Comparison of ENCODE assay signal across 1 cellular context in genomic region chr20:13236360-13236759, GRCh38. TPM values are rescaled to one million over a fixed set of nuclear protein-coding genes. Genes with fewer than 3 reads are reported as not detected.
"Had no signal": no experiment of that assay in that cellular context is flagged by ENCODE, and none has a peak within 500 bp of the region (broad histone marks: within the 10 kb centered on the region; RNA-seq: fewer than 3 reads in every experiment).

No MANE protein-coding gene starts in this region.

RNA-seq across cellular contexts. Expression of gene ISM1, which starts 15.3 kb away (rescaled TPM):
- total RNA-seq: bronchial epithelial cell had no signal
